11 cellular contexts compared by ENCODE assay signal in genomic region chr12:48969160-48969771, GRCh38. TPM values are rescaled to one million over a fixed set of nuclear protein-coding genes. Genes with fewer than 3 reads are reported as not detected.
DNase-seq lines count a peak whose midpoint lies in the region; ATAC-seq and TF ChIP-seq lines count a peak whose summit lies in the region.
"Had no signal": no experiment of that assay in that cellular context is flagged by ENCODE, and none has a peak within 500 bp of the region (broad histone marks: within the 10 kb centered on the region; RNA-seq: fewer than 3 reads in every experiment).

No MANE protein-coding gene starts in this region.

- TF ChIP-seq CTCF in Calu3 (IDR thresholded peaks at IDR 0.05; ENCODE audit: unreplicated experiment) (no peak), osteocyte (IDR thresholded peaks at IDR 0.05) (no peak)

- ATAC-seq in memory B cell (ENCODE audit: low read depth) (peak; percentile 23), HG03108 (IDR thresholded peaks at IDR 0.05; ENCODE audit: unreplicated experiment) (no peak)
- no peak for ATAC-seq in activated CD8-positive, alpha-beta T cell treated with anti-CD3 and anti-CD28 coated beads, Interleukin-2, amount 10 ng/mL, durations not matched to agents 7 days and 5 days
- ATAC-seq: PC-3, sciatic nerve had no signal

- no TSS peak for BruUV-seq in Calu3 (replicated peaks; lab: Mats Ljungman, UMichigan)

- DNase-seq in AG08396 (ENCODE audit: low spot score) (peak; percentile 17), Calu3 (no peak), memory B cell (ENCODE audit: low spot score in 2 of 2) (no peak), osteocyte (ENCODE audit: extremely low spot score, unreplicated experiment) (no peak), NCI-H345 (lab: John Stamatoyannopoulos, UW) (no peak)
- DNase-seq in activated T-helper 1 cell treated with anti-CD3 and anti-CD28 coated beads, Interleukin-12 subunit alpha, Interleukin-12 subunit beta, Interleukin-2, Interleukin-4 antibody, amounts not matched to agents 30 ng/mL and 10 ng/mL and 1 ng/mL, durations not matched to agents 14 hours and 24 hours and 36 hours (ENCODE audit: low spot score) = no peak
- DNase-seq in activated CD8-positive, alpha-beta T cell treated with anti-CD3 and anti-CD28 coated beads, Interleukin-2, amount 10 ng/mL, durations not matched to agents 7 days and 5 days = no peak
- DNase-seq: PC-3 had no signal

- POLR2A ChIA-PET in activated CD8-positive, alpha-beta T cell treated with anti-CD3 and anti-CD28 coated beads, Interleukin-2, amount 10 ng/mL, durations not matched to agents 7 days and 5 days (lab: Charles Lee) = interaction anchor here (0.7 to 0.9 kb wide), 2 partner anchors 11 to 117 kb away, joined by 3 read pairs; no protein-coding TSS in a partner anchor

- H3K27me3 Mint-ChIP-seq in Calu3 (ENCODE audit: unreplicated experiment) (peaks cover 78% of the 10 kb centered on the region), memory B cell (peaks cover 18% of the 10 kb centered on the region), osteocyte (ENCODE audit: unreplicated experiment) (peaks cover 62% of the 10 kb centered on the region)
- peaks cover 67% of the 10 kb centered on the region for H3K27me3 Mint-ChIP-seq in activated T-helper 1 cell treated with anti-CD3 and anti-CD28 coated beads, Interleukin-12 subunit alpha, Interleukin-12 subunit beta, Interleukin-2, Interleukin-4 antibody, amounts not matched to agents 30 ng/mL and 10 ng/mL and 1 ng/mL, durations not matched to agents 14 hours and 24 hours and 36 hours (ENCODE audit: insufficient read depth)
- peaks cover 62% of the 10 kb centered on the region for H3K27me3 Mint-ChIP-seq in activated CD8-positive, alpha-beta T cell treated with anti-CD3 and anti-CD28 coated beads, Interleukin-2, amount 10 ng/mL, durations not matched to agents 7 days and 5 days (ENCODE audit: low read depth)

- intact Hi-C loops in Calu3 (cut with micrococcal nuclease; ENCODE audit: unreplicated experiment) = no loop called here
- intact Hi-C loops in activated T-helper 1 cell treated with anti-CD3 and anti-CD28 coated beads, Interleukin-12 subunit alpha, Interleukin-12 subunit beta, Interleukin-2, Interleukin-4 antibody, amounts not matched to agents 30 ng/mL and 10 ng/mL and 1 ng/mL, durations not matched to agents 14 hours and 24 hours and 36 hours (cut with micrococcal nuclease) = no loop called here

- H3K4me1 Mint-ChIP-seq in Calu3 (ENCODE audit: low read depth, unreplicated experiment) (peaks cover 18% of the 10 kb centered on the region), memory B cell (peaks cover 21% of the 10 kb centered on the region), osteocyte (ENCODE audit: unreplicated experiment) (peaks cover 21% of the 10 kb centered on the region)
- H3K4me1 Mint-ChIP-seq in activated T-helper 1 cell treated with anti-CD3 and anti-CD28 coated beads, Interleukin-12 subunit alpha, Interleukin-12 subunit beta, Interleukin-2, Interleukin-4 antibody, amounts not matched to agents 30 ng/mL and 10 ng/mL and 1 ng/mL, durations not matched to agents 14 hours and 24 hours and 36 hours (ENCODE audit: low read depth) = peaks cover 38% of the 10 kb centered on the region
- peaks cover 37% of the 10 kb centered on the region for H3K4me1 Mint-ChIP-seq in activated CD8-positive, alpha-beta T cell treated with anti-CD3 and anti-CD28 coated beads, Interleukin-2, amount 10 ng/mL, durations not matched to agents 7 days and 5 days (ENCODE audit: low read depth)

- H3K9me3 Mint-ChIP-seq in Calu3 (ENCODE audit: low read depth, unreplicated experiment) = no peaks in the 10 kb centered on the region
- H3K9me3 Mint-ChIP-seq in activated T-helper 1 cell treated with anti-CD3 and anti-CD28 coated beads, Interleukin-12 subunit alpha, Interleukin-12 subunit beta, Interleukin-2, Interleukin-4 antibody, amounts not matched to agents 30 ng/mL and 10 ng/mL and 1 ng/mL, durations not matched to agents 14 hours and 24 hours and 36 hours = no peaks in the 10 kb centered on the region
- no peaks in the 10 kb centered on the region for H3K9me3 Mint-ChIP-seq in memory B cell
- no peaks in the 10 kb centered on the region for H3K9me3 Mint-ChIP-seq in activated CD8-positive, alpha-beta T cell treated with anti-CD3 and anti-CD28 coated beads, Interleukin-2, amount 10 ng/mL, durations not matched to agents 7 days and 5 days (ENCODE audit: insufficient read depth)
- no peaks in the 10 kb centered on the region for H3K9me3 Mint-ChIP-seq in osteocyte (ENCODE audit: unreplicated experiment)

- H3K36me3 Mint-ChIP-seq in Calu3 (ENCODE audit: insufficient read depth, unreplicated experiment) = no peaks in the 10 kb centered on the region
- no peaks in the 10 kb centered on the region for H3K36me3 Mint-ChIP-seq in activated T-helper 1 cell treated with anti-CD3 and anti-CD28 coated beads, Interleukin-12 subunit alpha, Interleukin-12 subunit beta, Interleukin-2, Interleukin-4 antibody, amounts not matched to agents 30 ng/mL and 10 ng/mL and 1 ng/mL, durations not matched to agents 14 hours and 24 hours and 36 hours (ENCODE audit: low read depth)
- no peaks in the 10 kb centered on the region for H3K36me3 Mint-ChIP-seq in memory B cell
- no peaks in the 10 kb centered on the region for H3K36me3 Mint-ChIP-seq in activated CD8-positive, alpha-beta T cell treated with anti-CD3 and anti-CD28 coated beads, Interleukin-2, amount 10 ng/mL, durations not matched to agents 7 days and 5 days (ENCODE audit: low read depth)
- no peaks in the 10 kb centered on the region for H3K36me3 Mint-ChIP-seq in osteocyte (ENCODE audit: unreplicated experiment)

- H3K4me3 Mint-ChIP-seq in Calu3 (ENCODE audit: low read depth, unreplicated experiment) (peak overlapping the region; percentile 19), memory B cell (peak overlapping the region; percentile 42), osteocyte (ENCODE audit: unreplicated experiment) (no peak overlapping the region)
- no peak overlapping the region for H3K4me3 Mint-ChIP-seq in activated T-helper 1 cell treated with anti-CD3 and anti-CD28 coated beads, Interleukin-12 subunit alpha, Interleukin-12 subunit beta, Interleukin-2, Interleukin-4 antibody, amounts not matched to agents 30 ng/mL and 10 ng/mL and 1 ng/mL, durations not matched to agents 14 hours and 24 hours and 36 hours
- H3K4me3 Mint-ChIP-seq in activated CD8-positive, alpha-beta T cell treated with anti-CD3 and anti-CD28 coated beads, Interleukin-2, amount 10 ng/mL, durations not matched to agents 7 days and 5 days = no peak overlapping the region

- H3K27ac Mint-ChIP-seq in Calu3 (ENCODE audit: unreplicated experiment) (no peak overlapping the region), memory B cell (no peak overlapping the region), osteocyte (ENCODE audit: unreplicated experiment) (no peak overlapping the region)
- peak overlapping the region; percentile 7 for H3K27ac Mint-ChIP-seq in activated T-helper 1 cell treated with anti-CD3 and anti-CD28 coated beads, Interleukin-12 subunit alpha, Interleukin-12 subunit beta, Interleukin-2, Interleukin-4 antibody, amounts not matched to agents 30 ng/mL and 10 ng/mL and 1 ng/mL, durations not matched to agents 14 hours and 24 hours and 36 hours
- H3K27ac Mint-ChIP-seq in activated CD8-positive, alpha-beta T cell treated with anti-CD3 and anti-CD28 coated beads, Interleukin-2, amount 10 ng/mL, durations not matched to agents 7 days and 5 days = no peak overlapping the region

- CTCF ChIA-PET in Calu3 (lab: Charles Lee) = no interaction called here
- CTCF ChIA-PET in activated CD8-positive, alpha-beta T cell treated with anti-CD3 and anti-CD28 coated beads, Interleukin-2, amount 10 ng/mL, durations not matched to agents 7 days and 5 days (lab: Charles Lee) = interaction anchor here (0.8 to 6.0 kb wide), 9 partner anchors 9 to 78 kb away, joined by 3 to 42 read pairs (median 3); partner anchors contain the start of gene WNT1

RNA-seq across cellular contexts. Expression of gene WNT10B, which starts 2.3 kb away (rescaled TPM):
- 0.73 TPM in 1 of 2 replicates, not detected in the other for total RNA-seq in Calu3 (2022)
- 0.13 and 0.37 TPM in 2 replicates for total RNA-seq in activated T-helper 1 cell treated with anti-CD3 and anti-CD28 coated beads, Interleukin-12 subunit alpha, Interleukin-12 subunit beta, Interleukin-2, Interleukin-4 antibody, amounts not matched to agents 30 ng/mL and 10 ng/mL and 1 ng/mL, durations not matched to agents 14 hours and 24 hours and 36 hours
- total RNA-seq in activated CD8-positive, alpha-beta T cell treated with anti-CD3 and anti-CD28 coated beads, Interleukin-2, amount 10 ng/mL, durations not matched to agents 7 days and 5 days = 1 to 10 TPM; 2.4 to 3.2 TPM
- not detected in 2 replicates for total RNA-seq in osteocyte
- total RNA-seq: fibroblast of villous mesenchyme had no signal

RNA-seq across cellular contexts. Expression of gene WNT1, which starts 8.9 kb away (rescaled TPM):
- total RNA-seq in Calu3 (2022) = not detected in 2 replicates
- 0.21 and 0.24 TPM in 2 replicates for total RNA-seq in activated T-helper 1 cell treated with anti-CD3 and anti-CD28 coated beads, Interleukin-12 subunit alpha, Interleukin-12 subunit beta, Interleukin-2, Interleukin-4 antibody, amounts not matched to agents 30 ng/mL and 10 ng/mL and 1 ng/mL, durations not matched to agents 14 hours and 24 hours and 36 hours
- 1 to 10 TPM in 1 of 2 experiments, under 1 TPM in 1; 0.81 to 1.1 TPM for total RNA-seq in activated CD8-positive, alpha-beta T cell treated with anti-CD3 and anti-CD28 coated beads, Interleukin-2, amount 10 ng/mL, durations not matched to agents 7 days and 5 days
- total RNA-seq in osteocyte = not detected in 2 replicates
- total RNA-seq: fibroblast of villous mesenchyme, PC-3, sciatic nerve had no signal

RNA-seq across cellular contexts. Expression of gene ARF3, which starts 12.0 kb away (rescaled TPM):
- 142 and 164 TPM in 2 replicates for total RNA-seq in Calu3 (2022)
- total RNA-seq in activated T-helper 1 cell treated with anti-CD3 and anti-CD28 coated beads, Interleukin-12 subunit alpha, Interleukin-12 subunit beta, Interleukin-2, Interleukin-4 antibody, amounts not matched to agents 30 ng/mL and 10 ng/mL and 1 ng/mL, durations not matched to agents 14 hours and 24 hours and 36 hours = 116 and 117 TPM in 2 replicates
- total RNA-seq in activated CD8-positive, alpha-beta T cell treated with anti-CD3 and anti-CD28 coated beads, Interleukin-2, amount 10 ng/mL, durations not matched to agents 7 days and 5 days = 100 to 1,000 TPM; 104 to 108 TPM
- total RNA-seq in osteocyte = 138 and 144 TPM in 2 replicates

RNA-seq across cellular contexts. Expression of gene DDN, which starts 29.9 kb away (rescaled TPM):
- total RNA-seq in Calu3 (2022) = 0.12 and 0.21 TPM in 2 replicates
- 0.78 and 1.1 TPM in 2 replicates for total RNA-seq in activated T-helper 1 cell treated with anti-CD3 and anti-CD28 coated beads, Interleukin-12 subunit alpha, Interleukin-12 subunit beta, Interleukin-2, Interleukin-4 antibody, amounts not matched to agents 30 ng/mL and 10 ng/mL and 1 ng/mL, durations not matched to agents 14 hours and 24 hours and 36 hours
- under 1 TPM; 0.39 to 0.42 TPM for total RNA-seq in activated CD8-positive, alpha-beta T cell treated with anti-CD3 and anti-CD28 coated beads, Interleukin-2, amount 10 ng/mL, durations not matched to agents 7 days and 5 days
- 0.08 and 0.26 TPM in 2 replicates for total RNA-seq in osteocyte
- total RNA-seq: sciatic nerve had no signal

RNA-seq across cellular contexts. Expression of gene FKBP11, which starts 44.0 kb away (rescaled TPM):
- total RNA-seq in Calu3 (2022) (20.1 and 21.4 TPM in 2 replicates), osteocyte (16.2 and 16.4 TPM in 2 replicates)
- total RNA-seq in activated T-helper 1 cell treated with anti-CD3 and anti-CD28 coated beads, Interleukin-12 subunit alpha, Interleukin-12 subunit beta, Interleukin-2, Interleukin-4 antibody, amounts not matched to agents 30 ng/mL and 10 ng/mL and 1 ng/mL, durations not matched to agents 14 hours and 24 hours and 36 hours = 62.7 and 67.9 TPM in 2 replicates
- 10 to 100 TPM; 48.7 to 52.6 TPM for total RNA-seq in activated CD8-positive, alpha-beta T cell treated with anti-CD3 and anti-CD28 coated beads, Interleukin-2, amount 10 ng/mL, durations not matched to agents 7 days and 5 days

Comparison
In these comparisons a context has a peak if more than half of its experiments do, and no peak if none do; other contexts are left out.
1. H3K4me3 Mint-ChIP-seq: peak in Calu3 (single experiment) and memory B cell (single experiment); none in activated T-helper 1 cell treated with anti-CD3 and anti-CD28 coated beads, Interleukin-12 subunit alpha, Interleukin-12 subunit beta, Interleukin-2, Interleukin-4 antibody, amounts not matched to agents 30 ng/mL and 10 ng/mL and 1 ng/mL, durations not matched to agents 14 hours and 24 hours and 36 hours (single experiment), activated CD8-positive, alpha-beta T cell treated with anti-CD3 and anti-CD28 coated beads, Interleukin-2, amount 10 ng/mL, durations not matched to agents 7 days and 5 days (single experiment) and osteocyte (single experiment).